1 cellular context compared by ENCODE assay signal in the genomic region with DNA sequence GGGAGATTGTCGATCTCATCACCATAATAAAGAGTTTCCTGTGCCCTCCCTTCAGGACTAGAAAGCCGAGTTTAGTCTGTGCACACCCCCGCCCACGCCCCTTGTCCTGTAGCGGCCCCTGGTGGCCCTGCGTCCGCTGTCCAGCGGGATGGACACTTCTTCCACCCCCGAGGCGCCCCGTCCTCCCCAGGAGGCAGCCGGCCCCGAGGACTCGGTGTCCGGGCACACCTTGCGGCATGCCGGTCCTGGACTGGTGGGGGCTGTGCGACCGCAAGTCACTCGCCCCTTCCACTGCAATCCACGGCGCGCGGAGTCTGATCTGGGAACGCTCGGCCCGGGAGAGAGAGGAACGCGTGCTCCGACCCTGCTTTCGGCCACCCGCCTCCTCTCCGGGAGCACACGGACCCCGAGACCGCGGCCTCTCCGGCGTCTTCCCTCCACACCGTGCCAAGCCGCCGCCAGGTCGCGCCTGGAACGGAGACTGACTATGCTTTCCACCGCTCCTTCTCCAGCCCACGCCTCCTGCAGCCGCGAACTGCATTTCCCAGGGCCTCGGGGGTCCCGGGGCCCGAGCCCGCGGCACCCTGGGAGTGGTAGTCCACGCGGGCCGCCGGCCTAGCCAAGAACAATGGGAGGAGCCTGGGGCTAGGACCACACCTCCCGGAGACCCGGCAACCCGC.
A peak's percentile ranks its signal among the peaks of the same experiment; 100 is the strongest.
TF ChIP-seq lines count a peak whose summit lies in the region.

No MANE protein-coding gene starts in this region.

TF ChIP-seq in H1, 55 proteins besides CTCF, POLR2A, EP300 and RAD21:
- no peak for TF ChIP-seq CEBPB (IDR thresholded peaks at IDR 0.05; ENCODE audit: low read depth, low read length)
- TF ChIP-seq SP1 (IDR thresholded peaks at IDR 0.05; ENCODE audit: low read depth, low read length), result peak; percentile 71
- peak; percentile 22 to 94; a peak in 3 of 4 replicates for TF ChIP-seq HDAC2 (IDR thresholded peaks at IDR 0.05; ENCODE audit: borderline replicate concordance in 1 of 2, low read depth in 2 of 2, low read length in 2 of 2)
- peak; percentile 34 for TF ChIP-seq CTBP2 (IDR thresholded peaks at IDR 0.05; ENCODE audit: borderline replicate concordance, insufficient read depth, insufficient read length, low read length)
- TF ChIP-seq CREB1 (IDR thresholded peaks at IDR 0.05), result 0 out of 2 replicates have a peak, but pooled peaks have one; percentile 49
- TF ChIP-seq, protein P1, sequence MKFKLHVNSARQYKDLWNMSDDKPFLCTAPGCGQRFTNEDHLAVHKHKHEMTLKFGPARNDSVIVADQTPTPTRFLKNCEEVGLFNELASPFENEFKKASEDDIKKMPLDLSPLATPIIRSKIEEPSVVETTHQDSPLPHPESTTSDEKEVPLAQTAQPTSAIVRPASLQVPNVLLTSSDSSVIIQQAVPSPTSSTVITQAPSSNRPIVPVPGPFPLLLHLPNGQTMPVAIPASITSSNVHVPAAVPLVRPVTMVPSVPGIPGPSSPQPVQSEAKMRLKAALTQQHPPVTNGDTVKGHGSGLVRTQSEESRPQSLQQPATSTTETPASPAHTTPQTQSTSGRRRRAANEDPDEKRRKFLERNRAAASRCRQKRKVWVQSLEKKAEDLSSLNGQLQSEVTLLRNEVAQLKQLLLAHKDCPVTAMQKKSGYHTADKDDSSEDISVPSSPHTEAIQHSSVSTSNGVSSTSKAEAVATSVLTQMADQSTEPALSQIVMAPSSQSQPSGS (IDR thresholded peaks at IDR 0.05; ENCODE audit: low read length), result no peak
- TF ChIP-seq SAP30 (IDR thresholded peaks at IDR 0.05; ENCODE audit: insufficient read depth, insufficient replicate concordance, low read length), result no peak
- TF ChIP-seq MAFK (IDR thresholded peaks at IDR 0.05; ENCODE audit: low read depth, low read length), result no peak
- TF ChIP-seq, protein P2, sequence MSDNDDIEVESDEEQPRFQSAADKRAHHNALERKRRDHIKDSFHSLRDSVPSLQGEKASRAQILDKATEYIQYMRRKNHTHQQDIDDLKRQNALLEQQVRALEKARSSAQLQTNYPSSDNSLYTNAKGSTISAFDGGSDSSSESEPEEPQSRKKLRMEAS (IDR thresholded peaks at IDR 0.05), result no peak; the same call in 1 of the 2 replicates
- no peak for TF ChIP-seq RXRA (IDR thresholded peaks at IDR 0.05; ENCODE audit: insufficient read depth, low read depth, low read length)
- no peak for TF ChIP-seq KDM1A (IDR thresholded peaks at IDR 0.05; ENCODE audit: borderline replicate concordance, low read length)
- TF ChIP-seq PHF8 (conservative IDR thresholded peaks at IDR 0.05; ENCODE audit: low read depth, low read length), result peak; percentile 55; the same call in 1 of the 2 replicates
- TF ChIP-seq ZNF274 (IDR thresholded peaks at IDR 0.05; ENCODE audit: borderline replicate concordance, extremely low read depth, low read length), result no peak
- TF ChIP-seq SIRT6 (IDR thresholded peaks at IDR 0.05; ENCODE audit: low read length), result no peak
- TF ChIP-seq SIN3A (conservative IDR thresholded peaks at IDR 0.05 in 1 of 2, IDR thresholded peaks at IDR 0.05 in 1 of 2; ENCODE audit: low read depth in 1 of 2, low read length in 2 of 2), result peak; percentile 58 to 87; a peak in 2 of 4 replicates
- TF ChIP-seq HDAC6 (IDR thresholded peaks at IDR 0.05; ENCODE audit: low read depth, low read length), result no peak
- TF ChIP-seq SRF (IDR thresholded peaks at IDR 0.05; ENCODE audit: low read depth, low read length), result no peak
- TF ChIP-seq RFX5 (IDR thresholded peaks at IDR 0.05; ENCODE audit: borderline replicate concordance, low read depth, low read length), result 0 out of 2 replicates have a peak, but pooled peaks have one; percentile 17
- TF ChIP-seq TCF12 (IDR thresholded peaks at IDR 0.05; ENCODE audit: low read depth, low read length), result no peak
- TF ChIP-seq, protein P3, sequence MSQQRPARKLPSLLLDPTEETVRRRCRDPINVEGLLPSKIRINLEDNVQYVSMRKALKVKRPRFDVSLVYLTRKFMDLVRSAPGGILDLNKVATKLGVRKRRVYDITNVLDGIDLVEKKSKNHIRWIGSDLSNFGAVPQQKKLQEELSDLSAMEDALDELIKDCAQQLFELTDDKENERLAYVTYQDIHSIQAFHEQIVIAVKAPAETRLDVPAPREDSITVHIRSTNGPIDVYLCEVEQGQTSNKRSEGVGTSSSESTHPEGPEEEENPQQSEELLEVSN (IDR thresholded peaks at IDR 0.05), result no peak
- peak; percentile 92 for TF ChIP-seq SIX5 (IDR thresholded peaks at IDR 0.05; ENCODE audit: low read depth, low read length)
- no peak for TF ChIP-seq YY1 (IDR thresholded peaks at IDR 0.05; ENCODE audit: low read depth, low read length)
- TF ChIP-seq GTF2F1 (IDR thresholded peaks at IDR 0.05; ENCODE audit: borderline replicate concordance, low read depth, low read length), result no peak
- TF ChIP-seq TAF1 (IDR thresholded peaks at IDR 0.05; ENCODE audit: low read depth, low read length), result no peak
- TF ChIP-seq POU5F1 (IDR thresholded peaks at IDR 0.05; ENCODE audit: low read depth, low read length), result no peak
- TF ChIP-seq SP4 (IDR thresholded peaks at IDR 0.05; ENCODE audit: low read length), result no peak
- no peak for TF ChIP-seq KDM4A (IDR thresholded peaks at IDR 0.05; ENCODE audit: low read depth, low read length, severe bottlenecking)
- peak; percentile 64; the same call in 1 of the 2 replicates for TF ChIP-seq POLR2AphosphoS5 (IDR thresholded peaks at IDR 0.05; ENCODE audit: low read depth, low read length)
- peak; percentile 70 for TF ChIP-seq NANOG (IDR thresholded peaks at IDR 0.05; ENCODE audit: insufficient read depth, low read depth, low read length, poor library complexity, severe bottlenecking)
- no peak for TF ChIP-seq NRF1 (IDR thresholded peaks at IDR 0.05; ENCODE audit: low read depth, low read length)
- TF ChIP-seq CHD1 (IDR thresholded peaks at IDR 0.05; ENCODE audit: low read depth, low read length), result no peak
- TF ChIP-seq BACH1 (IDR thresholded peaks at IDR 0.05; ENCODE audit: low read length), result peak; percentile 64; the same call in 1 of the 2 replicates
- TF ChIP-seq SUZ12 (IDR thresholded peaks at IDR 0.05; ENCODE audit: low read length), result no peak
- no peak for TF ChIP-seq CBX8 (IDR thresholded peaks at IDR 0.05; ENCODE audit: borderline replicate concordance, low read depth, low read length)
- TF ChIP-seq BRCA1 (IDR thresholded peaks at IDR 0.05; ENCODE audit: low read depth, low read length), result no peak
- no peak for TF ChIP-seq JUN (IDR thresholded peaks at IDR 0.05; ENCODE audit: low read depth, low read length)
- no peak for TF ChIP-seq GABPA (IDR thresholded peaks at IDR 0.05; ENCODE audit: borderline replicate concordance, insufficient read depth, low read length)
- TF ChIP-seq FOSL1 (IDR thresholded peaks at IDR 0.05; ENCODE audit: insufficient read depth, low read depth, low read length), result no peak
- peak; percentile 10; the same call in 1 of the 2 replicates for TF ChIP-seq TEAD4 (IDR thresholded peaks at IDR 0.05; ENCODE audit: low read depth, low read length)
- TF ChIP-seq TAF7 (optimal IDR thresholded peaks at IDR 0.05; ENCODE audit: borderline replicate concordance, low read depth, low read length), result no peak
- TF ChIP-seq BCL11A (IDR thresholded peaks at IDR 0.05; ENCODE audit: low read depth in 2 of 2, low read length in 2 of 2), result no peak
- no peak for TF ChIP-seq EZH2 (IDR thresholded peaks at IDR 0.05; ENCODE audit: low read depth, low read length, severe bottlenecking)
- peak; percentile 23; the same call in 1 of the 2 replicates for TF ChIP-seq TBP (IDR thresholded peaks at IDR 0.05; ENCODE audit: low read depth, low read length)
- TF ChIP-seq ASH2L (IDR thresholded peaks at IDR 0.05; ENCODE audit: low read length), result no peak
- TF ChIP-seq SP2 (IDR thresholded peaks at IDR 0.05; ENCODE audit: low read length), result no peak
- peak; percentile 52 for TF ChIP-seq CHD2 (IDR thresholded peaks at IDR 0.05; ENCODE audit: low read length)
- TF ChIP-seq, protein P4, sequence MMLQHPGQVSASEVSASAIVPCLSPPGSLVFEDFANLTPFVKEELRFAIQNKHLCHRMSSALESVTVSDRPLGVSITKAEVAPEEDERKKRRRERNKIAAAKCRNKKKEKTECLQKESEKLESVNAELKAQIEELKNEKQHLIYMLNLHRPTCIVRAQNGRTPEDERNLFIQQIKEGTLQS (IDR thresholded peaks at IDR 0.05; ENCODE audit: insufficient read depth, low read depth, low read length), result no peak
- TF ChIP-seq, protein P5, sequence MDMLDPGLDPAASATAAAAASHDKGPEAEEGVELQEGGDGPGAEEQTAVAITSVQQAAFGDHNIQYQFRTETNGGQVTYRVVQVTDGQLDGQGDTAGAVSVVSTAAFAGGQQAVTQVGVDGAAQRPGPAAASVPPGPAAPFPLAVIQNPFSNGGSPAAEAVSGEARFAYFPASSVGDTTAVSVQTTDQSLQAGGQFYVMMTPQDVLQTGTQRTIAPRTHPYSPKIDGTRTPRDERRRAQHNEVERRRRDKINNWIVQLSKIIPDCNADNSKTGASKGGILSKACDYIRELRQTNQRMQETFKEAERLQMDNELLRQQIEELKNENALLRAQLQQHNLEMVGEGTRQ (IDR thresholded peaks at IDR 0.05; ENCODE audit: low read length), result no peak
- peak; percentile 97 for TF ChIP-seq EGR1 (IDR thresholded peaks at IDR 0.05; ENCODE audit: borderline replicate concordance, low read depth, low read length)
- no peak for TF ChIP-seq CBX5 (IDR thresholded peaks at IDR 0.05; ENCODE audit: low read depth, low read length)
- TF ChIP-seq, protein P6, sequence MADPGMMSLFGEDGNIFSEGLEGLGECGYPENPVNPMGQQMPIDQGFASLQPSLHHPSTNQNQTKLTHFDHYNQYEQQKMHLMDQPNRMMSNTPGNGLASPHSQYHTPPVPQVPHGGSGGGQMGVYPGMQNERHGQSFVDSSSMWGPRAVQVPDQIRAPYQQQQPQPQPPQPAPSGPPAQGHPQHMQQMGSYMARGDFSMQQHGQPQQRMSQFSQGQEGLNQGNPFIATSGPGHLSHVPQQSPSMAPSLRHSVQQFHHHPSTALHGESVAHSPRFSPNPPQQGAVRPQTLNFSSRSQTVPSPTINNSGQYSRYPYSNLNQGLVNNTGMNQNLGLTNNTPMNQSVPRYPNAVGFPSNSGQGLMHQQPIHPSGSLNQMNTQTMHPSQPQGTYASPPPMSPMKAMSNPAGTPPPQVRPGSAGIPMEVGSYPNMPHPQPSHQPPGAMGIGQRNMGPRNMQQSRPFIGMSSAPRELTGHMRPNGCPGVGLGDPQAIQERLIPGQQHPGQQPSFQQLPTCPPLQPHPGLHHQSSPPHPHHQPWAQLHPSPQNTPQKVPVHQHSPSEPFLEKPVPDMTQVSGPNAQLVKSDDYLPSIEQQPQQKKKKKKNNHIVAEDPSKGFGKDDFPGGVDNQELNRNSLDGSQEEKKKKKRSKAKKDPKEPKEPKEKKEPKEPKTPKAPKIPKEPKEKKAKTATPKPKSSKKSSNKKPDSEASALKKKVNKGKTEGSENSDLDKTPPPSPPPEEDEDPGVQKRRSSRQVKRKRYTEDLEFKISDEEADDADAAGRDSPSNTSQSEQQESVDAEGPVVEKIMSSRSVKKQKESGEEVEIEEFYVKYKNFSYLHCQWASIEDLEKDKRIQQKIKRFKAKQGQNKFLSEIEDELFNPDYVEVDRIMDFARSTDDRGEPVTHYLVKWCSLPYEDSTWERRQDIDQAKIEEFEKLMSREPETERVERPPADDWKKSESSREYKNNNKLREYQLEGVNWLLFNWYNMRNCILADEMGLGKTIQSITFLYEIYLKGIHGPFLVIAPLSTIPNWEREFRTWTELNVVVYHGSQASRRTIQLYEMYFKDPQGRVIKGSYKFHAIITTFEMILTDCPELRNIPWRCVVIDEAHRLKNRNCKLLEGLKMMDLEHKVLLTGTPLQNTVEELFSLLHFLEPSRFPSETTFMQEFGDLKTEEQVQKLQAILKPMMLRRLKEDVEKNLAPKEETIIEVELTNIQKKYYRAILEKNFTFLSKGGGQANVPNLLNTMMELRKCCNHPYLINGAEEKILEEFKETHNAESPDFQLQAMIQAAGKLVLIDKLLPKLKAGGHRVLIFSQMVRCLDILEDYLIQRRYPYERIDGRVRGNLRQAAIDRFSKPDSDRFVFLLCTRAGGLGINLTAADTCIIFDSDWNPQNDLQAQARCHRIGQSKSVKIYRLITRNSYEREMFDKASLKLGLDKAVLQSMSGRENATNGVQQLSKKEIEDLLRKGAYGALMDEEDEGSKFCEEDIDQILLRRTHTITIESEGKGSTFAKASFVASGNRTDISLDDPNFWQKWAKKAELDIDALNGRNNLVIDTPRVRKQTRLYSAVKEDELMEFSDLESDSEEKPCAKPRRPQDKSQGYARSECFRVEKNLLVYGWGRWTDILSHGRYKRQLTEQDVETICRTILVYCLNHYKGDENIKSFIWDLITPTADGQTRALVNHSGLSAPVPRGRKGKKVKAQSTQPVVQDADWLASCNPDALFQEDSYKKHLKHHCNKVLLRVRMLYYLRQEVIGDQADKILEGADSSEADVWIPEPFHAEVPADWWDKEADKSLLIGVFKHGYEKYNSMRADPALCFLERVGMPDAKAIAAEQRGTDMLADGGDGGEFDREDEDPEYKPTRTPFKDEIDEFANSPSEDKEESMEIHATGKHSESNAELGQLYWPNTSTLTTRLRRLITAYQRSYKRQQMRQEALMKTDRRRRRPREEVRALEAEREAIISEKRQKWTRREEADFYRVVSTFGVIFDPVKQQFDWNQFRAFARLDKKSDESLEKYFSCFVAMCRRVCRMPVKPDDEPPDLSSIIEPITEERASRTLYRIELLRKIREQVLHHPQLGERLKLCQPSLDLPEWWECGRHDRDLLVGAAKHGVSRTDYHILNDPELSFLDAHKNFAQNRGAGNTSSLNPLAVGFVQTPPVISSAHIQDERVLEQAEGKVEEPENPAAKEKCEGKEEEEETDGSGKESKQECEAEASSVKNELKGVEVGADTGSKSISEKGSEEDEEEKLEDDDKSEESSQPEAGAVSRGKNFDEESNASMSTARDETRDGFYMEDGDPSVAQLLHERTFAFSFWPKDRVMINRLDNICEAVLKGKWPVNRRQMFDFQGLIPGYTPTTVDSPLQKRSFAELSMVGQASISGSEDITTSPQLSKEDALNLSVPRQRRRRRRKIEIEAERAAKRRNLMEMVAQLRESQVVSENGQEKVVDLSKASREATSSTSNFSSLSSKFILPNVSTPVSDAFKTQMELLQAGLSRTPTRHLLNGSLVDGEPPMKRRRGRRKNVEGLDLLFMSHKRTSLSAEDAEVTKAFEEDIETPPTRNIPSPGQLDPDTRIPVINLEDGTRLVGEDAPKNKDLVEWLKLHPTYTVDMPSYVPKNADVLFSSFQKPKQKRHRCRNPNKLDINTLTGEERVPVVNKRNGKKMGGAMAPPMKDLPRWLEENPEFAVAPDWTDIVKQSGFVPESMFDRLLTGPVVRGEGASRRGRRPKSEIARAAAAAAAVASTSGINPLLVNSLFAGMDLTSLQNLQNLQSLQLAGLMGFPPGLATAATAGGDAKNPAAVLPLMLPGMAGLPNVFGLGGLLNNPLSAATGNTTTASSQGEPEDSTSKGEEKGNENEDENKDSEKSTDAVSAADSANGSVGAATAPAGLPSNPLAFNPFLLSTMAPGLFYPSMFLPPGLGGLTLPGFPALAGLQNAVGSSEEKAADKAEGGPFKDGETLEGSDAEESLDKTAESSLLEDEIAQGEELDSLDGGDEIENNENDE (IDR thresholded peaks at IDR 0.05; ENCODE audit: insufficient replicate concordance, low read length), result no peak
- TF ChIP-seq RNF2 (IDR thresholded peaks at IDR 0.05; ENCODE audit: borderline replicate concordance, low read depth, low read length, missing control alignments, poor library complexity, severe bottlenecking), result no peak
- TF ChIP-seq RBBP5 (IDR thresholded peaks at IDR 0.05; ENCODE audit: borderline replicate concordance, low read depth, low read length), result no peak
- TF ChIP-seq KDM5A (IDR thresholded peaks at IDR 0.05; ENCODE audit: low read length), result 0 out of 2 replicates have a peak, but pooled peaks have one; percentile 71
